Comparison of ENCODE assay signal across 8 cellular contexts in genomic region chr17:74212913-74213791, GRCh38. TPM values are rescaled to one million over a fixed set of nuclear protein-coding genes. Genes with fewer than 3 reads are reported as not detected.
DNase-seq lines count a peak whose midpoint lies in the region; ATAC-seq and TF ChIP-seq lines count a peak whose summit lies in the region.

Gene TTYH2, plus strand, starts transcription at chr17:74213571. Its CDS starts 17 bp downstream, at chr17:74213588.

- POLR2A ChIA-PET in naive thymus-derived CD8-positive, alpha-beta T cell (lab: Charles Lee): interaction anchor here (0.5 to 1.6 kb wide), 8 partner anchors 9 to 541 kb away, joined by 3 to 13 read pairs (median 5); partner anchors contain the start of gene RPL38

- H3K4me2 ChIP-seq in fibroblast of lung (ENCODE audit: extremely low read depth, insufficient read depth, low read length): peak within 1 kb of the TSS; percentile 97

- H3K9ac ChIP-seq in fibroblast of lung (ENCODE audit: insufficient read depth, low read length): peak within 1 kb of the TSS; percentile 52

- peaks cover 34% of the 10 kb centered on the region for H3K36me3 Mint-ChIP-seq in activated T-helper 1 cell treated with anti-CD3 and anti-CD28 coated beads, Interleukin-12 subunit alpha, Interleukin-12 subunit beta, Interleukin-2, Interleukin-4 antibody, amounts not matched to agents 30 ng/mL and 10 ng/mL and 1 ng/mL, durations not matched to agents 14 hours and 24 hours and 36 hours (ENCODE audit: low read depth)
- H3K36me3 Mint-ChIP-seq in naive thymus-derived CD8-positive, alpha-beta T cell: peaks cover 0 to 29% (median 7%) of the 10 kb centered on the region in 3 donors

- H2AFZ ChIP-seq in fibroblast of lung (ENCODE audit: low read length): peak within 1 kb of the TSS; percentile 88

- H3K9me3 Mint-ChIP-seq in activated T-helper 1 cell treated with anti-CD3 and anti-CD28 coated beads, Interleukin-12 subunit alpha, Interleukin-12 subunit beta, Interleukin-2, Interleukin-4 antibody, amounts not matched to agents 30 ng/mL and 10 ng/mL and 1 ng/mL, durations not matched to agents 14 hours and 24 hours and 36 hours: no peaks in the 10 kb centered on the region
- no peaks in the 10 kb centered on the region for H3K9me3 Mint-ChIP-seq in naive thymus-derived CD8-positive, alpha-beta T cell

- peaks cover 4% of the 10 kb centered on the region for H3K27me3 Mint-ChIP-seq in activated T-helper 1 cell treated with anti-CD3 and anti-CD28 coated beads, Interleukin-12 subunit alpha, Interleukin-12 subunit beta, Interleukin-2, Interleukin-4 antibody, amounts not matched to agents 30 ng/mL and 10 ng/mL and 1 ng/mL, durations not matched to agents 14 hours and 24 hours and 36 hours (ENCODE audit: insufficient read depth)
- H3K27me3 Mint-ChIP-seq in naive thymus-derived CD8-positive, alpha-beta T cell: no peaks in the 10 kb centered on the region

- no peaks in the 10 kb centered on the region for H3K9me3 ChIP-seq in fibroblast of lung (ENCODE audit: control insufficient read depth, insufficient read depth, low read depth, low read length)

- peak within 1 kb of the TSS; percentile 66 for H3K27ac Mint-ChIP-seq in activated T-helper 1 cell treated with anti-CD3 and anti-CD28 coated beads, Interleukin-12 subunit alpha, Interleukin-12 subunit beta, Interleukin-2, Interleukin-4 antibody, amounts not matched to agents 30 ng/mL and 10 ng/mL and 1 ng/mL, durations not matched to agents 14 hours and 24 hours and 36 hours
- H3K27ac Mint-ChIP-seq in naive thymus-derived CD8-positive, alpha-beta T cell: peak within 1 kb of the TSS; percentile 57 to 93 (median 87)

- peaks cover 7% of the 10 kb centered on the region for H3K79me2 ChIP-seq in fibroblast of lung (ENCODE audit: control insufficient read depth, insufficient read depth, low read length)

- peaks cover 6% of the 10 kb centered on the region for H3K36me3 ChIP-seq in fibroblast of lung (ENCODE audit: control insufficient read depth, insufficient read depth, low read length)

- peak within 1 kb of the TSS; percentile 88 for H3K4me3 Mint-ChIP-seq in activated T-helper 1 cell treated with anti-CD3 and anti-CD28 coated beads, Interleukin-12 subunit alpha, Interleukin-12 subunit beta, Interleukin-2, Interleukin-4 antibody, amounts not matched to agents 30 ng/mL and 10 ng/mL and 1 ng/mL, durations not matched to agents 14 hours and 24 hours and 36 hours
- peak within 1 kb of the TSS; percentile 82 to 93 (median 89) for H3K4me3 Mint-ChIP-seq in naive thymus-derived CD8-positive, alpha-beta T cell

- peaks cover 14% of the 10 kb centered on the region for H3K4me1 ChIP-seq in fibroblast of lung (ENCODE audit: control insufficient read depth, extremely low read depth, insufficient read depth, low read length)

- DNase-seq in DMS53 (lab: John Stamatoyannopoulos, UW) (peak; percentile 94), RPMI7951 (ENCODE audit: low read depth) (peak; percentile 84), fibroblast of lung (ENCODE audit: low read depth in 2 of 2) (peak; percentile 81 to 88)
- DNase-seq in Jurkat, Clone E6-1 (ENCODE audit: low read depth, low spot score): peak; percentile 57
- DNase-seq in activated T-helper 1 cell treated with anti-CD3 and anti-CD28 coated beads, Interleukin-12 subunit alpha, Interleukin-12 subunit beta, Interleukin-2, Interleukin-4 antibody, amounts not matched to agents 30 ng/mL and 10 ng/mL and 1 ng/mL, durations not matched to agents 14 hours and 24 hours and 36 hours (ENCODE audit: low spot score): peak; percentile 66
- DNase-seq in naive thymus-derived CD8-positive, alpha-beta T cell: peak; percentile 33 to 79 (median 58)
- peak; percentile 83 for DNase-seq in stimulated activated naive CD8-positive, alpha-beta T cell treated with anti-CD3 and anti-CD28 coated beads, Interleukin-15, Interleukin-2, amounts not matched to agents 100 U/mL and 50 U/mL, for 24 hours

- ATAC-seq in GM21576 (IDR thresholded peaks at IDR 0.05; ENCODE audit: unreplicated experiment): peak; percentile 45
- ATAC-seq in naive thymus-derived CD8-positive, alpha-beta T cell: peak; percentile 68 to 76
- ATAC-seq in stimulated activated naive CD8-positive, alpha-beta T cell treated with anti-CD3 and anti-CD28 coated beads, Interleukin-15, Interleukin-2, amounts not matched to agents 100 U/mL and 50 U/mL, for 24 hours: peak; percentile 66

- H4K20me1 ChIP-seq in fibroblast of lung (ENCODE audit: control insufficient read depth, extremely low read depth, insufficient read depth, low read length): no peaks in the 10 kb centered on the region

- peaks cover 53% of the 10 kb centered on the region for H3K4me1 Mint-ChIP-seq in activated T-helper 1 cell treated with anti-CD3 and anti-CD28 coated beads, Interleukin-12 subunit alpha, Interleukin-12 subunit beta, Interleukin-2, Interleukin-4 antibody, amounts not matched to agents 30 ng/mL and 10 ng/mL and 1 ng/mL, durations not matched to agents 14 hours and 24 hours and 36 hours (ENCODE audit: low read depth)
- peaks cover 23 to 59% (median 49%) of the 10 kb centered on the region in 4 donors for H3K4me1 Mint-ChIP-seq in naive thymus-derived CD8-positive, alpha-beta T cell

- H3K4me3 ChIP-seq in Jurkat, Clone E6-1 (ENCODE audit: low read length): peak within 1 kb of the TSS; percentile 52
- H3K4me3 ChIP-seq in fibroblast of lung (replicated peaks in 1 of 4; ENCODE audit: control extremely low read depth in 1 of 4, insufficient read depth in 1 of 4, low read depth in 3 of 4, low read length in 4 of 4): peak within 1 kb of the TSS; percentile 48 to 82 (median 62)

- H3K27me3 ChIP-seq in fibroblast of lung (ENCODE audit: control insufficient read depth, insufficient read depth, low read length): peaks cover 4% of the 10 kb centered on the region

- intact Hi-C loops in activated T-helper 1 cell treated with anti-CD3 and anti-CD28 coated beads, Interleukin-12 subunit alpha, Interleukin-12 subunit beta, Interleukin-2, Interleukin-4 antibody, amounts not matched to agents 30 ng/mL and 10 ng/mL and 1 ng/mL, durations not matched to agents 14 hours and 24 hours and 36 hours (cut with micrococcal nuclease): loop anchor here (1.0 to 5.0 kb wide), 5 partner anchors 10 to 981 kb away; partner anchors contain the start of genes CD300LB and RPL38

- H3K27ac ChIP-seq in fibroblast of lung (ENCODE audit: insufficient read depth, low read length): peak within 1 kb of the TSS; percentile 53

- peak; percentile 31 to 35 for TF ChIP-seq CTCF in fibroblast of lung (conservative IDR thresholded peaks at IDR 0.05 in 1 of 2, IDR thresholded peaks at IDR 0.05 in 1 of 2; ENCODE audit: low read depth in 1 of 2, low read length in 2 of 2)

RNA-seq across cellular contexts. Expression of gene TTYH2, which starts in this region (rescaled TPM):
- polyA plus RNA-seq in Jurkat, Clone E6-1 (2012; ENCODE audit: insufficient read depth, insufficient read length): 6.2 TPM
- 0.96 and 2.4 TPM in 2 replicates for total RNA-seq in RPMI7951 (2014; rRNA removed; shearing (Covaris generic))
- 5.7 and 6.8 TPM in 2 replicates for total RNA-seq in activated T-helper 1 cell treated with anti-CD3 and anti-CD28 coated beads, Interleukin-12 subunit alpha, Interleukin-12 subunit beta, Interleukin-2, Interleukin-4 antibody, amounts not matched to agents 30 ng/mL and 10 ng/mL and 1 ng/mL, durations not matched to agents 14 hours and 24 hours and 36 hours
- total RNA-seq in fibroblast of lung: 0.77 and 0.99 TPM in 2 replicates
- 0.75 and 1.2 TPM in 2 replicates for polyA plus RNA-seq in fibroblast of lung
- 1.0 and 1.1 TPM in 2 replicates for polyA plus RNA-seq in fibroblast of lung (2012)
- polyA minus RNA-seq in fibroblast of lung (ENCODE audit: low replicate concordance): 3.9 and 10.2 TPM in 2 replicates
- 1 to 10 TPM; 7.5 to 9.6 TPM for total RNA-seq in naive thymus-derived CD8-positive, alpha-beta T cell
- 1 to 10 TPM in 2 of 3 donors, under 1 TPM in 1; 0.57 to 2.2 (median 1.8) TPM for polyA plus RNA-seq in naive thymus-derived CD8-positive, alpha-beta T cell

Comparison
In these comparisons a context has a peak if more than half of its experiments do, and no peak if none do; other contexts are left out.
1. Peak in every context shown above with its lines: DNase-seq, ATAC-seq, H3K4me3 ChIP-seq and H3K27ac ChIP-seq.